In genomic region chr6:5099537-5099936, GRCh38 we compare ENCODE assay signal across 17 cellular contexts. TPM values are rescaled to one million over a fixed set of nuclear protein-coding genes. Genes with fewer than 3 reads are reported as not detected.
DNase-seq lines count a peak whose midpoint lies in the region; ATAC-seq and TF ChIP-seq lines count a peak whose summit lies in the region.
"Had no signal": no experiment of that assay in that cellular context is flagged by ENCODE, and none has a peak within 500 bp of the region (broad histone marks: within the 10 kb centered on the region; RNA-seq: fewer than 3 reads in every experiment).

No MANE protein-coding gene starts in this region.

- TF ChIP-seq CTCF in epithelial cell of esophagus (IDR thresholded peaks at IDR 0.05; ENCODE audit: insufficient read depth, low read depth, low read length, missing control alignments) (no peak), mucosa of descending colon (IDR thresholded peaks at IDR 0.05) (no peak)

- H3K27me3 ChIP-seq in Karpas-422 (ENCODE audit: low read length) (no peaks in the 10 kb centered on the region), mesendoderm (ENCODE audit: insufficient read depth, low read length, poor library complexity) (no peaks in the 10 kb centered on the region)

- no peaks in the 10 kb centered on the region for H3K9me3 ChIP-seq in mucosa of descending colon
- no peaks in the 10 kb centered on the region for H3K9me3 ChIP-seq in Karpas-422 (ENCODE audit: low read length)

- WGBS in mesendoderm (ENCODE audit: extremely low coverage, insufficient coverage, low lambda C conversion rate), result no CpG with 5 or more reads among the region's 3 CpGs

- H3K36me3 ChIP-seq in mucosa of descending colon (ENCODE audit: low read depth) (no peaks in the 10 kb centered on the region), Karpas-422 (ENCODE audit: insufficient read depth, low read length) (no peaks in the 10 kb centered on the region), mesendoderm (ENCODE audit: control insufficient read depth, insufficient read depth, low read length) (no peaks in the 10 kb centered on the region)

- H3K9me2 ChIP-seq in Karpas-422 (replicated peaks; ENCODE audit: insufficient read depth, low read length), result no peaks in the 10 kb centered on the region

- H3K23ac ChIP-seq in mesendoderm (ENCODE audit: low read length), result no peak overlapping the region

- H2BK120ac ChIP-seq in mesendoderm (ENCODE audit: low read depth, low read length), result no peak overlapping the region

- H2BK15ac ChIP-seq in mesendoderm (replicated peaks; ENCODE audit: low read depth), result no peak overlapping the region

- DNase-seq in HCEC 1CT, result peak; percentile 5
- peak; percentile 56 for DNase-seq in M059J (ENCODE audit: low read depth)
- peak; percentile 53 for DNase-seq in epithelial cell of esophagus (ENCODE audit: low read depth)
- no peak for DNase-seq in mucosa of descending colon
- no peak for DNase-seq in Karpas-422
- no peak for DNase-seq in amygdala (lab: John Stamatoyannopoulos, UW)
- no peak for DNase-seq in mesendoderm
- DNase-seq: ACHN, C1 segment of cervical spinal cord, DMS79, KG1, MM.1S, NCI-H1417, NCI-H2029, NCI-H345, NCI-H526 had no signal

- H3K9ac ChIP-seq in Karpas-422 (ENCODE audit: low read length) (no peak overlapping the region), mesendoderm (ENCODE audit: low read length) (no peak overlapping the region)

- H2BK5ac ChIP-seq in mesendoderm (ENCODE audit: low read length), result no peak overlapping the region

- H3K18ac ChIP-seq in mesendoderm (ENCODE audit: low read length), result no peak overlapping the region

- H2AFZ ChIP-seq in Karpas-422 (ENCODE audit: low read length), result no peak overlapping the region

- H3K4ac ChIP-seq in mesendoderm (ENCODE audit: low read depth, low read length), result no peak overlapping the region

- H3K4me1 ChIP-seq in mucosa of descending colon (ENCODE audit: low read depth) (no peaks in the 10 kb centered on the region), Karpas-422 (ENCODE audit: low read length) (peaks cover 8% of the 10 kb centered on the region), mesendoderm (ENCODE audit: control insufficient read depth, low read depth, low read length) (no peaks in the 10 kb centered on the region)

- H3K4me3 ChIP-seq in epithelial cell of esophagus (ENCODE audit: low read length), result no peak overlapping the region
- no peak overlapping the region for H3K4me3 ChIP-seq in mucosa of descending colon
- no peak overlapping the region for H3K4me3 ChIP-seq in Karpas-422 (ENCODE audit: low read length)
- no peak overlapping the region for H3K4me3 ChIP-seq in mesendoderm (ENCODE audit: low read length)

- H4K8ac ChIP-seq in mesendoderm (ENCODE audit: low read depth, low read length), result no peak overlapping the region

- ATAC-seq in mucosa of descending colon, result peak; percentile 27
- ATAC-seq: Right ventricle myocardium inferior had no signal

- no peak overlapping the region for H3K4me2 ChIP-seq in Karpas-422 (ENCODE audit: low read depth, low read length, poor library complexity, severe bottlenecking)
- H3K4me2 ChIP-seq in mesendoderm (ENCODE audit: low read length), result no peak overlapping the region

- intact Hi-C loops in mucosa of descending colon (cut with DNase I, micrococcal nuclease), result no loop called here

- no peak overlapping the region for H4K5ac ChIP-seq in mesendoderm (ENCODE audit: low read length)

- H3K27ac ChIP-seq in Karpas-422 (ENCODE audit: low read length) (no peak overlapping the region), mesendoderm (ENCODE audit: low read depth, low read length) (no peak overlapping the region)

- H4K20me1 ChIP-seq in Karpas-422 (ENCODE audit: insufficient read depth, low read depth, low read length), result no peaks in the 10 kb centered on the region

- H3K79me2 ChIP-seq in Karpas-422 (ENCODE audit: low read length) (no peaks in the 10 kb centered on the region), mesendoderm (ENCODE audit: control insufficient read depth, insufficient read depth, low read length) (no peaks in the 10 kb centered on the region)

- no peak overlapping the region for H2AK5ac ChIP-seq in mesendoderm (ENCODE audit: low read length)

- no peaks in the 10 kb centered on the region for H3K79me1 ChIP-seq in mesendoderm (ENCODE audit: low read length)

- H3K56ac ChIP-seq in mesendoderm (ENCODE audit: low read length), result no peak overlapping the region

RNA-seq across cellular contexts. Expression of gene PPP1R3G, which starts 14.4 kb away (rescaled TPM):
- total RNA-seq in M059J (2014; rRNA removed; shearing (Covaris generic)), result 1.3 and 3.0 TPM in 2 replicates
- 1 to 10 TPM in 1 of 3 donors, under 1 TPM in 2; 0.46 to 2.8 (median 0.55) TPM for total RNA-seq in mucosa of descending colon
- not detected in 2 replicates for total RNA-seq in Karpas-422 (2014; rRNA removed; shearing (Covaris generic); ENCODE audit: low replicate concordance)
- polyA plus RNA-seq in mesendoderm (2013, experiment 1 of 2), result 0.01 TPM
- 0.01 TPM for polyA plus RNA-seq in mesendoderm (2013, experiment 2 of 2)

Comparison
In these comparisons a context has a peak if more than half of its experiments do, and no peak if none do; other contexts are left out.
1. DNase-seq: peak in HCEC 1CT (single experiment), M059J (single experiment) and epithelial cell of esophagus (single experiment); none in mucosa of descending colon (0 of 3), Karpas-422 (single experiment), amygdala (0 of 56) and mesendoderm (single experiment).